ENCODE assay signal across 17 cellular contexts in genomic region chr14:104891664-104892500, GRCh38. TPM values are rescaled to one million over a fixed set of nuclear protein-coding genes. Genes with fewer than 3 reads are reported as not detected.
DNase-seq lines count a peak whose midpoint lies in the region; TF ChIP-seq lines count a peak whose summit lies in the region.
"Had no signal": no experiment of that assay in that cellular context is flagged by ENCODE, and none has a peak within 500 bp of the region (broad histone marks: within the 10 kb centered on the region; RNA-seq: fewer than 3 reads in every experiment).

No MANE protein-coding gene starts in this region.

- H3K4me3 ChIP-seq in H7 (ENCODE audit: insufficient read depth, low read depth, low read length) = no peak overlapping the region
- H3K4me3 ChIP-seq: cardiac muscle cell, PC-9 had no signal

- DNase-seq in activated effector memory CD4-positive, alpha-beta T cell treated with anti-CD3 and anti-CD28 coated beads, Interleukin-2, amount 50 U/mL, for 16 hours = peak; percentile 61
- no peak for DNase-seq in activated effector memory CD4-positive, alpha-beta T cell treated with Interleukin-2 at 50 U/mL for 16 hours
- DNase-seq in H7 (peak; percentile 62), ecto neural progenitor cell (ENCODE audit: low spot score) (peak; percentile 44), posterior vena cava (ENCODE audit: low spot score) (peak; percentile 79), NCI-H1105 (lab: John Stamatoyannopoulos, UW) (no peak), GM10266 (ENCODE audit: extremely low spot score) (no peak), NCI-H526 (lab: John Stamatoyannopoulos, UW) (no peak)
- DNase-seq: activated CD4-positive, alpha-beta T cell treated with anti-CD3 and anti-CD28 coated beads, Interleukin-2, amount 10 ng/mL, durations not matched to agents 7 days and 5 days; activated T-cell treated with anti-CD3 and anti-CD28 coated beads, Interleukin-2, amount 50 U/mL, for 4 hours; CD4-positive, alpha-beta memory T cell; NCI-H1436; NCI-H2171 treated with DMSO at 0.1 percent for 48 hours; NCI-H82; PC-9 had no signal

- no peaks in the 10 kb centered on the region; the same call in 1 of the 2 replicates for H3K36me3 ChIP-seq in H7 (replicated peaks; ENCODE audit: control insufficient read depth, insufficient read depth, low read length)

- TF ChIP-seq CTCF in GM10266 (IDR thresholded peaks at IDR 0.05; ENCODE audit: control insufficient read depth, insufficient read depth, low read depth, missing control alignments) = no peak

- intact Hi-C loops in posterior vena cava (cut with DNase I) = loop anchor here in 1 of 2 donors (10.0 kb wide), 1 partner anchor 163 kb away; no protein-coding TSS in a partner anchor

- no peaks in the 10 kb centered on the region for H3K27me3 ChIP-seq in H7 (ENCODE audit: control insufficient read depth, insufficient read depth, low read length)
- H3K27me3 ChIP-seq: cardiac muscle cell had no signal

RNA-seq across cellular contexts. Expression of gene CEP170B, which starts 26.8 kb away (rescaled TPM):
- 20.8 and 21.4 TPM in 2 replicates for total RNA-seq in H7 (2014; rRNA removed; shearing (Covaris generic))
- total RNA-seq in posterior vena cava = 10 to 100 TPM; 26.8 to 47.0 TPM

RNA-seq across cellular contexts. Expression of gene PLD4, which starts 32.8 kb away (rescaled TPM):
- total RNA-seq in H7 (2014; rRNA removed; shearing (Covaris generic)) = 0.11 TPM in 1 of 2 replicates, not detected in the other
- under 1 TPM in 1 of 2 donors, not detected in 1; 0.24 TPM for total RNA-seq in posterior vena cava
- total RNA-seq: activated CD4-positive, alpha-beta T cell treated with anti-CD3 and anti-CD28 coated beads, Interleukin-2, amount 10 ng/mL, durations not matched to agents 7 days and 5 days; CD4-positive, alpha-beta memory T cell; LHCN-M2; PC-9 had no signal

Comparison
In these comparisons a context has a peak if more than half of its experiments do, and no peak if none do; other contexts are left out.
1. DNase-seq: peak in activated effector memory CD4-positive, alpha-beta T cell treated with anti-CD3 and anti-CD28 coated beads, Interleukin-2, amount 50 U/mL, for 16 hours (single experiment), H7 (single experiment), ecto neural progenitor cell (single experiment) and posterior vena cava (single experiment); none in activated effector memory CD4-positive, alpha-beta T cell treated with Interleukin-2 at 50 U/mL for 16 hours (single experiment), NCI-H1105 (single experiment), GM10266 (single experiment) and NCI-H526 (0 of 2).